ENCODE assay signal across 24 cellular contexts in the genomic region with DNA sequence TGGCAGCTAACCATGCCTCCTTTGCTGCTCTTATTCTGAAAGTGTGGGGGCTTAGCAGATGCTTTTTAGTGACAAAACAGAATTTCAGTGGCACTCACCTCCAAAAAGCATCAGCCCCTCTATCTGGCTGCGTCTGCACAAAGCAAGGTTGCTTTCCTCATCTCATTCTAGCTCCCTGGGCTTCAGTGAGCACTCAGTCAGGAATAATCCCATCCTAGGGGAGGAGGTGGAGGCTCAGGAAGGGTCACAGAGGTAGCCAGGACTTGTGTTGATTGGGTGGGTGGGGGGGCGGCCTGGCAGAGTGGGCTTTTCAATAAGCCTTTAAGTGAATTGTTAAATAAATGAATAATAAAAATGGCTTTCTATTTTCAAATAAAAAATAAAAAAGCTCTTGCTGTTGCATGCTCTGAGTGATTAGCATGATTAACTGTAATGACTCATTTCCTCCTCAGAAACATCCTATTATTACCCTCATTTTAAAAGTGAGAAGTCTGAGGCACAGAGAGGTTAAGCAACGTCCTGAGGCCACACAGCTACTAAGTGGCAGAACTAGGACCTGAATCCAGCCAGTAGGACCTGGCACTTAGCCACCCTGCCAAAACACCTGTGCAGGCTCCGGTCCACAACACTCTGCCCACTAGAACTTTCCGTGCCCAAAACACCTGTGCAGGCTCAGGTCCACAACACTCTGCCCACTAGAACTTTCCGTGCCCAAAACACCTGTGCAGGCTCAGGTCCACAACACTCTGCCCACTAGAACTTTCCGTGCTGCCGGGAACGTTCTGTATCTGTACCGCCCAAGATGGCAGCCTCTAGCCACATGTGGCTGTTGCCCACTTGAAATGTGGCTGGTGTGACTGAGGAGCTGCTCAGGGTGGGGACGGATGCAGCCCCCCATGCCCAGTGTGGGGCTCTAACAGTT. TPM values are rescaled to one million over a fixed set of nuclear protein-coding genes. Genes with fewer than 3 reads are reported as not detected.
DNase-seq lines count a peak whose midpoint lies in the region; ATAC-seq and TF ChIP-seq lines count a peak whose summit lies in the region.
"Had no signal": no experiment of that assay in that cellular context is flagged by ENCODE, and none has a peak within 500 bp of the region (broad histone marks: within the 10 kb centered on the region; RNA-seq: fewer than 3 reads in every experiment).

No MANE protein-coding gene starts in this region.

- H4K20me1 ChIP-seq in GM23248 (ENCODE audit: insufficient read depth) (no peaks in the 10 kb centered on the region), osteoblast (ENCODE audit: insufficient read depth, low read length) (no peaks in the 10 kb centered on the region)

- H3K9me2 ChIP-seq in GM23248 (ENCODE audit: insufficient read depth) = no peaks in the 10 kb centered on the region

- ATAC-seq in GM18870 (IDR thresholded peaks at IDR 0.05; ENCODE audit: unreplicated experiment) = no peak
- ATAC-seq: activated naive CD8-positive, alpha-beta T cell treated with anti-CD3 and anti-CD28 coated beads, Interleukin-2, amount 50 U/mL, for 24 hours; CD8-positive, alpha-beta T cell; HCT116; pancreas; stimulated activated memory B cell treated with anti-CD40 and anti-IgM and Interleukin-4, amounts not matched to agents 10 μg/mL and 1 μg/mL and 100 μg/mL, for 72 hours; T-cell had no signal

- in situ Hi-C loops in GM23248 (cut with MboI) (no loop called here), HAP-1 (cut with MboI; ENCODE audit: low sequenced_read_pairs) (no loop called here)

- H3K79me2 ChIP-seq in GM23248 (ENCODE audit: insufficient read depth) (no peaks in the 10 kb centered on the region), osteoblast (ENCODE audit: insufficient read depth, low read length) (no peaks in the 10 kb centered on the region)

- H3K36me3 ChIP-seq in GM23248 (ENCODE audit: low read depth) (no peaks in the 10 kb centered on the region), osteoblast (ENCODE audit: insufficient read depth, low read length) (no peaks in the 10 kb centered on the region), HAP-1 (replicated peaks) (no peaks in the 10 kb centered on the region)
- H3K36me3 ChIP-seq: breast epithelium, pancreas had no signal

- POLR2A ChIA-PET in RWPE1 (lab: Yijun Ruan, JAX; ENCODE audit: low non-redundant PET) = no interaction called here

- H2AFZ ChIP-seq in GM23248 (no peak overlapping the region), osteoblast (ENCODE audit: low read length) (no peak overlapping the region)

- H3K9me3 ChIP-seq in GM23248 (ENCODE audit: low read depth) = no peaks in the 10 kb centered on the region
- H3K9me3 ChIP-seq in osteoblast (ENCODE audit: low read depth, low read length) = no peaks in the 10 kb centered on the region
- no peaks in the 10 kb centered on the region for H3K9me3 ChIP-seq in HAP-1
- H3K9me3 ChIP-seq: breast epithelium, pancreas had no signal

- H3K4me3 ChIP-seq in GM23248 (no peak overlapping the region), epithelial cell of esophagus (ENCODE audit: low read length) (no peak overlapping the region), osteoblast (ENCODE audit: insufficient read depth, low read length) (no peak overlapping the region), HAP-1 (no peak overlapping the region)
- H3K4me3 ChIP-seq: breast epithelium, pancreas had no signal

- H3K27ac ChIP-seq in GM23248 (no peak overlapping the region), RWPE1 (no peak overlapping the region), osteoblast (ENCODE audit: low read depth, low read length) (no peak overlapping the region)
- H3K27ac ChIP-seq: breast epithelium, pancreas had no signal

- H3K4me1 ChIP-seq in GM23248 (ENCODE audit: insufficient read depth) = no peaks in the 10 kb centered on the region
- no peaks in the 10 kb centered on the region for H3K4me1 ChIP-seq in osteoblast (ENCODE audit: insufficient read depth, low read length)
- no peaks in the 10 kb centered on the region for H3K4me1 ChIP-seq in HAP-1
- H3K4me1 ChIP-seq: breast epithelium, pancreas had no signal

- TF ChIP-seq CTCF in RWPE1 (conservative IDR thresholded peaks at IDR 0.05; ENCODE audit: low read depth) (no peak), epithelial cell of esophagus (IDR thresholded peaks at IDR 0.05; ENCODE audit: insufficient read depth, low read depth, low read length, missing control alignments) (no peak), osteoblast (IDR thresholded peaks at IDR 0.05; ENCODE audit: extremely low read depth, low read depth, low read length) (no peak)

- DNase-seq in GM23248 (peak; percentile 23), RWPE1 (ENCODE audit: low spot score) (peak; percentile 34), epithelial cell of esophagus (ENCODE audit: low read depth) (peak; percentile 33), osteoblast (ENCODE audit: insufficient read length, low spot score, missing footprints) (peak; percentile 65), retina (no peak), HAP-1 (ENCODE audit: low spot score in 2 of 2) (no peak)
- DNase-seq: activated CD4-positive, alpha-beta T cell treated with anti-CD3 and anti-CD28 coated beads for 48 hours; activated naive CD8-positive, alpha-beta T cell treated with anti-CD3 and anti-CD28 coated beads, Interleukin-2, amount 50 U/mL, for 24 hours; CD8-positive, alpha-beta T cell; DMS79 treated with DMSO at 0.1 percent for 48 hours; IMR-90; mammary epithelial cell; NCI-H146; OCI-M1; SIG-M5; T-cell had no signal

- no peak overlapping the region for H3K9ac ChIP-seq in GM23248

- H3K4me2 ChIP-seq in GM23248 (ENCODE audit: unreplicated experiment) (no peak overlapping the region), osteoblast (ENCODE audit: insufficient read depth, low read length) (no peak overlapping the region)

- no peaks in the 10 kb centered on the region for H3F3A ChIP-seq in GM23248 (ENCODE audit: insufficient read depth)

- CTCF ChIA-PET in RWPE1 (lab: Yijun Ruan, JAX) = interaction anchor here (0.6 kb wide), 1 partner anchor 1069 kb away, joined by 4 read pairs; no protein-coding TSS in a partner anchor

- H3K27me3 ChIP-seq in GM23248 (replicated peaks; ENCODE audit: insufficient read depth) (peaks cover 19% of the 10 kb centered on the region), osteoblast (ENCODE audit: insufficient read depth, low read length) (peaks cover 11% of the 10 kb centered on the region), HAP-1 (ENCODE audit: low read depth) (0 out of 2 replicates have a peak, but pooled peaks cover 3% of the 10 kb centered on the region)

- WGBS in GM23248 (ENCODE audit: low coverage in 1 of 2, low lambda C conversion rate in 2 of 2, missing lambda C conversion rate in 2 of 2), 2 experiments = 59 to 60% methylated on average over 11 of the region's 11 CpGs

RNA-seq across cellular contexts. Expression of gene B3GAT1, which starts 5.5 kb away (rescaled TPM):
- total RNA-seq in GM23248 (2014; rRNA removed; shearing (Covaris generic)) = not detected in 2 replicates
- polyA plus RNA-seq in GM23248 (2016; fragmentation: Nextera tagmentation; extraction: Ambion mirVana) = not detected in 2 replicates
- total RNA-seq in osteoblast = not detected in 2 replicates
- total RNA-seq: dermis microvascular lymphatic vessel endothelial cell, epithelial cell of proximal tubule, IMR-90, M059J had no signal
- polyA plus RNA-seq: IMR-90 had no signal

Comparison
In these comparisons a context has a peak if more than half of its experiments do, and no peak if none do; other contexts are left out.
1. DNase-seq: peak in GM23248 (single experiment), RWPE1 (single experiment), epithelial cell of esophagus (single experiment) and osteoblast (single experiment); none in retina (single experiment) and HAP-1 (0 of 2).